1 cellular context compared by ENCODE assay signal in the genomic region with DNA sequence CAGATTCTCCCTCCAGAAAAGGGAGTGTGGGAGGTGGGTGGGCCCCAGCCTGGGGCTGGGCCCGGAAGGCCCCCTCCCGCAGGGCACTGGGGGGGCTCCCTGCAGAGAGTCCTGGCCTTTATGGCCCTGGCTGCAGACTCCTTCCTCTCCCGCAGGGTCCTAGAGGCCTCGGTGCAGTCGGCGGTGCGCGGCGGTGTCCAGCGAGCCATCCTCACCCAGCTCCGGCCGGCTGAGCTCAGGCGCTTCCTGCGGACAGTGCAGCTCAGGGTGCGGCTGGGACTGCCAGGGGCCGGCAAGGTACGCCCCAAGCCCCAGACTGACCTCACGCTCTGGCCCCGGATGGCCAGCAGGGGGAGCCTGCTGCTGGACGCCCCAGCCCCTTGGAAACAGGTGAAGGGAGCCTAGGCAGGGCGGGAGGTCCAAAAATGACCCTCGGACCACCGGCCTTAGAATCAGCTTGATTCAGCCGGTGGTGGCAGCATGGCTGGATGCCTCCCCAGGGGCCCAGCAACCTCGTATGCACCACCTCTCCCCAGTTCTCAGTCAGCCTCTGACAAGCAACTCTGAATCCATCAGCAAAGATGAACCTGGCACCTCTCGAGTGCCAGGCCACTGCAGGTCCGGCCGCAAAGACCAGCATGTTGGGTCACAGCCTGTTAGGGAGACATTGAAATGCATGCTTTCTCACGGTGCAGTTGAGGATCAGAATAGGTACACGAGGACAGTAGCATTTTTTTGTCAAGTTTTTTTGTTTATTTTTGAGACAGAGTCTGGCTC.
TF ChIP-seq lines count a peak whose summit lies in the region.

No MANE protein-coding gene starts in this region.

TF ChIP-seq in K562, 482 proteins besides CTCF, POLR2A, EP300 and RAD21 (continued from another document and continues in another):
- TF ChIP-seq ILK (tag; IDR thresholded peaks at IDR 0.05; ENCODE audit: borderline replicate concordance, low read depth) (no peak), MTA3 (IDR thresholded peaks at IDR 0.05; ENCODE audit: borderline replicate concordance) (peak; percentile 87; the same call in 1 of the 2 replicates), ZNF57 (CRISPR knock-in tag; IDR thresholded peaks at IDR 0.05) (0 out of 2 replicates have a peak, but pooled peaks have one; percentile 52), PHTF2 (CRISPR knock-in tag; IDR thresholded peaks at IDR 0.05) (no peak), ADNP (tag; IDR thresholded peaks at IDR 0.05) (no peak), ZNF780A (CRISPR knock-in tag; IDR thresholded peaks at IDR 0.05) (no peak), MCM2 (IDR thresholded peaks at IDR 0.05; ENCODE audit: low read depth) (no peak), NEUROD1 (IDR thresholded peaks at IDR 0.05; ENCODE audit: borderline replicate concordance, low read depth, low read length, partially characterized antibody) (no peak), DNMT1 (IDR thresholded peaks at IDR 0.05) (0 out of 2 replicates have a peak, but pooled peaks have one; percentile 24), FOXA3 (CRISPR knock-in tag; conservative IDR thresholded peaks at IDR 0.05 in 1 of 2, IDR thresholded peaks at IDR 0.05 in 1 of 2) (0 out of 4 replicates have a peak, but pooled peaks of 1 of the 2 experiments have one; percentile 69), TAF1 (IDR thresholded peaks at IDR 0.05; ENCODE audit: control insufficient read depth, extremely low read depth, insufficient read depth, low read length, severe bottlenecking) (peak; percentile 26), KDM5B (IDR thresholded peaks at IDR 0.05; ENCODE audit: insufficient replicate concordance, low read depth, low read length) (peak; percentile 55), TBL1XR1 (IDR thresholded peaks at IDR 0.05; ENCODE audit: low read length in 2 of 2) (no peak), NCOR1 (IDR thresholded peaks at IDR 0.05) (peak; percentile 53; the same call in 1 of the 2 replicates), ELF2 (CRISPR knock-in tag; IDR thresholded peaks at IDR 0.05) (0 out of 2 replicates have a peak, but pooled peaks have one; percentile 25), KDM1A (IDR thresholded peaks at IDR 0.05) (no peak), GTF2F1 (IDR thresholded peaks at IDR 0.05; ENCODE audit: low read depth, low read length) (0 out of 2 replicates have a peak, but pooled peaks have one; percentile 48)
- TF ChIP-seq, protein P1, sequence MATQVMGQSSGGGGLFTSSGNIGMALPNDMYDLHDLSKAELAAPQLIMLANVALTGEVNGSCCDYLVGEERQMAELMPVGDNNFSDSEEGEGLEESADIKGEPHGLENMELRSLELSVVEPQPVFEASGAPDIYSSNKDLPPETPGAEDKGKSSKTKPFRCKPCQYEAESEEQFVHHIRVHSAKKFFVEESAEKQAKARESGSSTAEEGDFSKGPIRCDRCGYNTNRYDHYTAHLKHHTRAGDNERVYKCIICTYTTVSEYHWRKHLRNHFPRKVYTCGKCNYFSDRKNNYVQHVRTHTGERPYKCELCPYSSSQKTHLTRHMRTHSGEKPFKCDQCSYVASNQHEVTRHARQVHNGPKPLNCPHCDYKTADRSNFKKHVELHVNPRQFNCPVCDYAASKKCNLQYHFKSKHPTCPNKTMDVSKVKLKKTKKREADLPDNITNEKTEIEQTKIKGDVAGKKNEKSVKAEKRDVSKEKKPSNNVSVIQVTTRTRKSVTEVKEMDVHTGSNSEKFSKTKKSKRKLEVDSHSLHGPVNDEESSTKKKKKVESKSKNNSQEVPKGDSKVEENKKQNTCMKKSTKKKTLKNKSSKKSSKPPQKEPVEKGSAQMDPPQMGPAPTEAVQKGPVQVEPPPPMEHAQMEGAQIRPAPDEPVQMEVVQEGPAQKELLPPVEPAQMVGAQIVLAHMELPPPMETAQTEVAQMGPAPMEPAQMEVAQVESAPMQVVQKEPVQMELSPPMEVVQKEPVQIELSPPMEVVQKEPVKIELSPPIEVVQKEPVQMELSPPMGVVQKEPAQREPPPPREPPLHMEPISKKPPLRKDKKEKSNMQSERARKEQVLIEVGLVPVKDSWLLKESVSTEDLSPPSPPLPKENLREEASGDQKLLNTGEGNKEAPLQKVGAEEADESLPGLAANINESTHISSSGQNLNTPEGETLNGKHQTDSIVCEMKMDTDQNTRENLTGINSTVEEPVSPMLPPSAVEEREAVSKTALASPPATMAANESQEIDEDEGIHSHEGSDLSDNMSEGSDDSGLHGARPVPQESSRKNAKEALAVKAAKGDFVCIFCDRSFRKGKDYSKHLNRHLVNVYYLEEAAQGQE (CRISPR knock-in tag; IDR thresholded peaks at IDR 0.05; ENCODE audit: low read depth) = peak; percentile 73; the same call in 1 of the 2 replicates
- TF ChIP-seq, protein P2, sequence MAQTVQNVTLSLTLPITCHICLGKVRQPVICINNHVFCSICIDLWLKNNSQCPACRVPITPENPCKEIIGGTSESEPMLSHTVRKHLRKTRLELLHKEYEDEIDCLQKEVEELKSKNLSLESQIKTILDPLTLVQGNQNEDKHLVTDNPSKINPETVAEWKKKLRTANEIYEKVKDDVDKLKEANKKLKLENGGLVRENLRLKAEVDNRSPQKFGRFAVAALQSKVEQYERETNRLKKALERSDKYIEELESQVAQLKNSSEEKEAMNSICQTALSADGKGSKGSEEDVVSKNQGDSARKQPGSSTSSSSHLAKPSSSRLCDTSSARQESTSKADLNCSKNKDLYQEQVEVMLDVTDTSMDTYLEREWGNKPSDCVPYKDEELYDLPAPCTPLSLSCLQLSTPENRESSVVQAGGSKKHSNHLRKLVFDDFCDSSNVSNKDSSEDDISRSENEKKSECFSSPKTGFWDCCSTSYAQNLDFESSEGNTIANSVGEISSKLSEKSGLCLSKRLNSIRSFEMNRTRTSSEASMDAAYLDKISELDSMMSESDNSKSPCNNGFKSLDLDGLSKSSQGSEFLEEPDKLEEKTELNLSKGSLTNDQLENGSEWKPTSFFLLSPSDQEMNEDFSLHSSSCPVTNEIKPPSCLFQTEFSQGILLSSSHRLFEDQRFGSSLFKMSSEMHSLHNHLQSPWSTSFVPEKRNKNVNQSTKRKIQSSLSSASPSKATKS (CRISPR knock-in tag; IDR thresholded peaks at IDR 0.05) = 0 out of 2 replicates have a peak, but pooled peaks have one; percentile 49
- TF ChIP-seq, protein P3, sequence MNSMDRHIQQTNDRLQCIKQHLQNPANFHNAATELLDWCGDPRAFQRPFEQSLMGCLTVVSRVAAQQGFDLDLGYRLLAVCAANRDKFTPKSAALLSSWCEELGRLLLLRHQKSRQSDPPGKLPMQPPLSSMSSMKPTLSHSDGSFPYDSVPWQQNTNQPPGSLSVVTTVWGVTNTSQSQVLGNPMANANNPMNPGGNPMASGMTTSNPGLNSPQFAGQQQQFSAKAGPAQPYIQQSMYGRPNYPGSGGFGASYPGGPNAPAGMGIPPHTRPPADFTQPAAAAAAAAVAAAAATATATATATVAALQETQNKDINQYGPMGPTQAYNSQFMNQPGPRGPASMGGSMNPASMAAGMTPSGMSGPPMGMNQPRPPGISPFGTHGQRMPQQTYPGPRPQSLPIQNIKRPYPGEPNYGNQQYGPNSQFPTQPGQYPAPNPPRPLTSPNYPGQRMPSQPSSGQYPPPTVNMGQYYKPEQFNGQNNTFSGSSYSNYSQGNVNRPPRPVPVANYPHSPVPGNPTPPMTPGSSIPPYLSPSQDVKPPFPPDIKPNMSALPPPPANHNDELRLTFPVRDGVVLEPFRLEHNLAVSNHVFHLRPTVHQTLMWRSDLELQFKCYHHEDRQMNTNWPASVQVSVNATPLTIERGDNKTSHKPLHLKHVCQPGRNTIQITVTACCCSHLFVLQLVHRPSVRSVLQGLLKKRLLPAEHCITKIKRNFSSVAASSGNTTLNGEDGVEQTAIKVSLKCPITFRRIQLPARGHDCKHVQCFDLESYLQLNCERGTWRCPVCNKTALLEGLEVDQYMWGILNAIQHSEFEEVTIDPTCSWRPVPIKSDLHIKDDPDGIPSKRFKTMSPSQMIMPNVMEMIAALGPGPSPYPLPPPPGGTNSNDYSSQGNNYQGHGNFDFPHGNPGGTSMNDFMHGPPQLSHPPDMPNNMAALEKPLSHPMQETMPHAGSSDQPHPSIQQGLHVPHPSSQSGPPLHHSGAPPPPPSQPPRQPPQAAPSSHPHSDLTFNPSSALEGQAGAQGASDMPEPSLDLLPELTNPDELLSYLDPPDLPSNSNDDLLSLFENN (IDR thresholded peaks at IDR 0.05; ENCODE audit: low read depth in 2 of 2, low read length in 2 of 2) = peak in 1 of 2 experiments; percentile 60; a peak in 1 of 4 replicates
- TF ChIP-seq, protein P4, sequence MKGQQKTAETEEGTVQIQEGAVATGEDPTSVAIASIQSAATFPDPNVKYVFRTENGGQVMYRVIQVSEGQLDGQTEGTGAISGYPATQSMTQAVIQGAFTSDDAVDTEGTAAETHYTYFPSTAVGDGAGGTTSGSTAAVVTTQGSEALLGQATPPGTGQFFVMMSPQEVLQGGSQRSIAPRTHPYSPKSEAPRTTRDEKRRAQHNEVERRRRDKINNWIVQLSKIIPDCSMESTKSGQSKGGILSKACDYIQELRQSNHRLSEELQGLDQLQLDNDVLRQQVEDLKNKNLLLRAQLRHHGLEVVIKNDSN (CRISPR knock-in tag; IDR thresholded peaks at IDR 0.05) = peak; percentile 35; the same call in 1 of the 2 replicates
- TF ChIP-seq, protein P5, sequence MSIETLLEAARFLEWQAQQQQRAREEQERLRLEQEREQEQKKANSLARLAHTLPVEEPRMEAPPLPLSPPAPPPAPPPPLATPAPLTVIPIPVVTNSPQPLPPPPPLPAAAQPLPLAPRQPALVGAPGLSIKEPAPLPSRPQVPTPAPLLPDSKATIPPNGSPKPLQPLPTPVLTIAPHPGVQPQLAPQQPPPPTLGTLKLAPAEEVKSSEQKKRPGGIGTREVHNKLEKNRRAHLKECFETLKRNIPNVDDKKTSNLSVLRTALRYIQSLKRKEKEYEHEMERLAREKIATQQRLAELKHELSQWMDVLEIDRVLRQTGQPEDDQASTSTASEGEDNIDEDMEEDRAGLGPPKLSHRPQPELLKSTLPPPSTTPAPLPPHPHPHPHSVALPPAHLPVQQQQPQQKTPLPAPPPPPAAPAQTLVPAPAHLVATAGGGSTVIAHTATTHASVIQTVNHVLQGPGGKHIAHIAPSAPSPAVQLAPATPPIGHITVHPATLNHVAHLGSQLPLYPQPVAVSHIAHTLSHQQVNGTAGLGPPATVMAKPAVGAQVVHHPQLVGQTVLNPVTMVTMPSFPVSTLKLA (conservative IDR thresholded peaks at IDR 0.05) = peak in 1 of 2 experiments; percentile 53; a peak in 1 of 4 replicates
- TF ChIP-seq, protein P6, sequence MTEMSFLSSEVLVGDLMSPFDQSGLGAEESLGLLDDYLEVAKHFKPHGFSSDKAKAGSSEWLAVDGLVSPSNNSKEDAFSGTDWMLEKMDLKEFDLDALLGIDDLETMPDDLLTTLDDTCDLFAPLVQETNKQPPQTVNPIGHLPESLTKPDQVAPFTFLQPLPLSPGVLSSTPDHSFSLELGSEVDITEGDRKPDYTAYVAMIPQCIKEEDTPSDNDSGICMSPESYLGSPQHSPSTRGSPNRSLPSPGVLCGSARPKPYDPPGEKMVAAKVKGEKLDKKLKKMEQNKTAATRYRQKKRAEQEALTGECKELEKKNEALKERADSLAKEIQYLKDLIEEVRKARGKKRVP (CRISPR knock-in tag; IDR thresholded peaks at IDR 0.05) = peak; percentile 31; the same call in 1 of the 2 replicates
- TF ChIP-seq, protein P7, sequence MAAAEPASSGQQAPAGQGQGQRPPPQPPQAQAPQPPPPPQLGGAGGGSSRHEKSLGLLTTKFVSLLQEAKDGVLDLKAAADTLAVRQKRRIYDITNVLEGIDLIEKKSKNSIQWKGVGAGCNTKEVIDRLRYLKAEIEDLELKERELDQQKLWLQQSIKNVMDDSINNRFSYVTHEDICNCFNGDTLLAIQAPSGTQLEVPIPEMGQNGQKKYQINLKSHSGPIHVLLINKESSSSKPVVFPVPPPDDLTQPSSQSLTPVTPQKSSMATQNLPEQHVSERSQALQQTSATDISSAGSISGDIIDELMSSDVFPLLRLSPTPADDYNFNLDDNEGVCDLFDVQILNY (CRISPR knock-in tag; IDR thresholded peaks at IDR 0.05) = peak; percentile 64
- TF ChIP-seq, protein P8, sequence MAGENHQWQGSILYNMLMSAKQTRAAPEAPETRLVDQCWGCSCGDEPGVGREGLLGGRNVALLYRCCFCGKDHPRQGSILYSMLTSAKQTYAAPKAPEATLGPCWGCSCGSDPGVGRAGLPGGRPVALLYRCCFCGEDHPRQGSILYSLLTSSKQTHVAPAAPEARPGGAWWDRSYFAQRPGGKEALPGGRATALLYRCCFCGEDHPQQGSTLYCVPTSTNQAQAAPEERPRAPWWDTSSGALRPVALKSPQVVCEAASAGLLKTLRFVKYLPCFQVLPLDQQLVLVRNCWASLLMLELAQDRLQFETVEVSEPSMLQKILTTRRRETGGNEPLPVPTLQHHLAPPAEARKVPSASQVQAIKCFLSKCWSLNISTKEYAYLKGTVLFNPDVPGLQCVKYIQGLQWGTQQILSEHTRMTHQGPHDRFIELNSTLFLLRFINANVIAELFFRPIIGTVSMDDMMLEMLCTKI (IDR thresholded peaks at IDR 0.05; ENCODE audit: partially characterized antibody) = no peak
- TF ChIP-seq, protein P9, sequence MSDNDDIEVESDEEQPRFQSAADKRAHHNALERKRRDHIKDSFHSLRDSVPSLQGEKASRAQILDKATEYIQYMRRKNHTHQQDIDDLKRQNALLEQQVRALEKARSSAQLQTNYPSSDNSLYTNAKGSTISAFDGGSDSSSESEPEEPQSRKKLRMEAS (CRISPR knock-in tag; IDR thresholded peaks at IDR 0.05) = peak; percentile 44
- TF ChIP-seq, protein P10, sequence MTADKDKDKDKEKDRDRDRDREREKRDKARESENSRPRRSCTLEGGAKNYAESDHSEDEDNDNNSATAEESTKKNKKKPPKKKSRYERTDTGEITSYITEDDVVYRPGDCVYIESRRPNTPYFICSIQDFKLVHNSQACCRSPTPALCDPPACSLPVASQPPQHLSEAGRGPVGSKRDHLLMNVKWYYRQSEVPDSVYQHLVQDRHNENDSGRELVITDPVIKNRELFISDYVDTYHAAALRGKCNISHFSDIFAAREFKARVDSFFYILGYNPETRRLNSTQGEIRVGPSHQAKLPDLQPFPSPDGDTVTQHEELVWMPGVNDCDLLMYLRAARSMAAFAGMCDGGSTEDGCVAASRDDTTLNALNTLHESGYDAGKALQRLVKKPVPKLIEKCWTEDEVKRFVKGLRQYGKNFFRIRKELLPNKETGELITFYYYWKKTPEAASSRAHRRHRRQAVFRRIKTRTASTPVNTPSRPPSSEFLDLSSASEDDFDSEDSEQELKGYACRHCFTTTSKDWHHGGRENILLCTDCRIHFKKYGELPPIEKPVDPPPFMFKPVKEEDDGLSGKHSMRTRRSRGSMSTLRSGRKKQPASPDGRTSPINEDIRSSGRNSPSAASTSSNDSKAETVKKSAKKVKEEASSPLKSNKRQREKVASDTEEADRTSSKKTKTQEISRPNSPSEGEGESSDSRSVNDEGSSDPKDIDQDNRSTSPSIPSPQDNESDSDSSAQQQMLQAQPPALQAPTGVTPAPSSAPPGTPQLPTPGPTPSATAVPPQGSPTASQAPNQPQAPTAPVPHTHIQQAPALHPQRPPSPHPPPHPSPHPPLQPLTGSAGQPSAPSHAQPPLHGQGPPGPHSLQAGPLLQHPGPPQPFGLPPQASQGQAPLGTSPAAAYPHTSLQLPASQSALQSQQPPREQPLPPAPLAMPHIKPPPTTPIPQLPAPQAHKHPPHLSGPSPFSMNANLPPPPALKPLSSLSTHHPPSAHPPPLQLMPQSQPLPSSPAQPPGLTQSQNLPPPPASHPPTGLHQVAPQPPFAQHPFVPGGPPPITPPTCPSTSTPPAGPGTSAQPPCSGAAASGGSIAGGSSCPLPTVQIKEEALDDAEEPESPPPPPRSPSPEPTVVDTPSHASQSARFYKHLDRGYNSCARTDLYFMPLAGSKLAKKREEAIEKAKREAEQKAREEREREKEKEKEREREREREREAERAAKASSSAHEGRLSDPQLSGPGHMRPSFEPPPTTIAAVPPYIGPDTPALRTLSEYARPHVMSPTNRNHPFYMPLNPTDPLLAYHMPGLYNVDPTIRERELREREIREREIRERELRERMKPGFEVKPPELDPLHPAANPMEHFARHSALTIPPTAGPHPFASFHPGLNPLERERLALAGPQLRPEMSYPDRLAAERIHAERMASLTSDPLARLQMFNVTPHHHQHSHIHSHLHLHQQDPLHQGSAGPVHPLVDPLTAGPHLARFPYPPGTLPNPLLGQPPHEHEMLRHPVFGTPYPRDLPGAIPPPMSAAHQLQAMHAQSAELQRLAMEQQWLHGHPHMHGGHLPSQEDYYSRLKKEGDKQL (CRISPR knock-in tag; IDR thresholded peaks at IDR 0.05; ENCODE audit: borderline replicate concordance) = peak; percentile 86; the same call in 1 of the 2 replicates
